In the genomic region with DNA sequence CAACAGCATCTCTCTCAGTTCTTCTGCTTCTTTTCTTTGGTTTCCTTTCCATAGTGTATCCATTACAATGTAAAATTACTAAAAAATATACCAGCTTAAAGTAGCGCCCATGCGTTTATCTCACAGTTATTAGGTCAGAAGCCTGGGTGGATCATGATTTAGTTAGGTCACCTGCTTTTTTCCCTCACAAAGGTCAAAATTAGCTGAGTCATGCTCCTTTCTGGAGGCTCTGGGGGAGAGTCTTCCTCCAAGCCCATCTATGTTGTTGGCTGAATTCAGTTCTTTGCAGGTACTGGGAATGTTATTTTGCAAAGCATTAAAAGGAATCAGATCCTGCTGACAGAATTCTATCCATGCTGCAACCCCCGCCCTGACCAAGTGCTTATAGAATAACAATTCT, we compare ENCODE assay signal across 27 cellular contexts.
"Had no signal": no experiment of that assay in that cellular context is flagged by ENCODE, and none has a peak within 500 bp of the region (broad histone marks: within the 10 kb centered on the region; RNA-seq: fewer than 3 reads in every experiment).

No MANE protein-coding gene starts in this region.

- ATAC-seq: naive thymus-derived CD4-positive, alpha-beta T cell; natural killer cell; psoas muscle; right cardiac atrium; sciatic nerve; stimulated activated memory B cell treated with anti-CD40 and anti-IgM and Interleukin-4, amounts not matched to agents 10 μg/mL and 1 μg/mL and 100 μg/mL, for 72 hours; stimulated activated naive CD8-positive, alpha-beta T cell treated with anti-CD3 and anti-CD28 coated beads, Interleukin-15, amount 100 ng/mL, for 72 hours; stimulated activated naive CD8-positive, alpha-beta T cell treated with anti-CD3 and anti-CD28 coated beads, Interleukin-15, Interleukin-2, amounts not matched to agents 100 U/mL and 50 U/mL, for 24 hours; upper lobe of right lung had no signal

- H3K4me2 ChIP-seq: neural progenitor cell had no signal

- H3K27ac ChIP-seq: neural progenitor cell, ovary, parathyroid adenoma, psoas muscle, skin epidermis, suprapubic skin, testis, tibial artery, transverse colon, upper lobe of right lung, uterus had no signal

- H3K27me3 ChIP-seq: neural progenitor cell, ovary, suprapubic skin, testis, tibial artery, transverse colon, upper lobe of right lung, uterus had no signal

- DNase-seq: naive thymus-derived CD4-positive, alpha-beta T cell; natural killer cell; occipital lobe; ovary; posterior cingulate gyrus; psoas muscle; right cardiac atrium; stimulated activated CD4-positive, alpha-beta T cell treated with anti-CD3 and anti-CD28 coated beads, Interleukin-12 subunit alpha, Interleukin-12 subunit beta, amount 100 ng/mL, for 4 hours; stimulated activated CD4-positive, alpha-beta T cell treated with anti-CD3 and anti-CD28 coated beads, Interleukin-1b, Interleukin-23, amount 100 ng/mL, for 48 hours; stimulated activated CD4-positive, alpha-beta T cell treated with anti-CD3 and anti-CD28 coated beads, Interleukin-4, amount 100 ng/mL, for 1 hour; stimulated activated CD4-positive, alpha-beta T cell treated with anti-CD3 and anti-CD28 coated beads, Interleukin-4, amount 100 ng/mL, for 4 hours; stimulated activated CD8-positive, alpha-beta memory T cell treated with anti-CD3 and anti-CD28 coated beads, Interleukin-4, amount 100 ng/mL, for 48 hours; stimulated activated naive CD4-positive, alpha-beta T cell; stimulated activated naive CD8-positive, alpha-beta T cell treated with anti-CD3 and anti-CD28 coated beads, Interleukin-15, amount 100 ng/mL, for 72 hours; stimulated activated naive CD8-positive, alpha-beta T cell treated with anti-CD3 and anti-CD28 coated beads, Interleukin-15, Interleukin-2, amounts not matched to agents 100 U/mL and 50 U/mL, for 24 hours; substantia nigra; testis; tibial artery; transverse colon; upper lobe of right lung; uterus had no signal

- H3K9me3 ChIP-seq: ovary, psoas muscle, suprapubic skin, testis, tibial artery, transverse colon, upper lobe of right lung, uterus had no signal

- H2AFZ ChIP-seq: neural progenitor cell, parathyroid adenoma had no signal

- H3K36me3 ChIP-seq: neural progenitor cell, ovary, suprapubic skin, tibial artery, transverse colon, upper lobe of right lung, uterus had no signal

- H3K9ac ChIP-seq: neural progenitor cell, parathyroid adenoma had no signal

- H3K4me1 ChIP-seq: psoas muscle, testis, tibial artery, transverse colon, upper lobe of right lung, uterus had no signal

- H3K79me2 ChIP-seq: parathyroid adenoma had no signal

- H3K4me3 ChIP-seq: neural progenitor cell, ovary, psoas muscle, skin epidermis, suprapubic skin, testis, tibial artery, transverse colon, upper lobe of right lung, uterus had no signal
